ENCODE assay signal across 10 cellular contexts in the genomic region with DNA sequence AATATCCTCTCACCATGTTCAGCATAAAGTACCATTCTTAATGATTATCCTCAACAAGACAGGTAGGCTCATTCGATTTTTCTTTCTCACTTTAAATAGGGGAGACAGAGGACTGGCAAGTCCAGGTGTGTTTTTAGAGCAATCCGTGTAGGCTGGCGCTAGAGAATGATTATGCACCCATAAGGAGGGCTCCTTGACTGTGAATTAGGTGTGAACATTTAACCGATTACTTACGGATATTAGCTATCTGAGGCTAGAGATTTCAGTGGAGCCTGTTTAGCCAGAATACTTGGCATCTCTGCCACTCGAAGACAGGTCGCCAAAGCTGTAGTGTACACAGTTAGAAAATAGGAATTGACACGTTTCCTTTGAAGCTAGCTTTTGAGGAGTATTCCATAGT. TPM values are rescaled to one million over a fixed set of nuclear protein-coding genes. Genes with fewer than 3 reads are reported as not detected.
A peak's percentile ranks its signal among the peaks of the same experiment; 100 is the strongest.
DNase-seq lines count a peak whose midpoint lies in the region; ATAC-seq and TF ChIP-seq lines count a peak whose summit lies in the region.
"Had no signal": no experiment of that assay in that cellular context is flagged by ENCODE, and none has a peak within 500 bp of the region (broad histone marks: within the 10 kb centered on the region; RNA-seq: fewer than 3 reads in every experiment).

No MANE protein-coding gene starts in this region.

- H3K79me2 ChIP-seq in Loucy (ENCODE audit: insufficient read depth, low read length), result peaks cover 63% of the 10 kb centered on the region

- H3K36me3 ChIP-seq in Loucy (ENCODE audit: insufficient read depth, low read length), result peaks cover 9% of the 10 kb centered on the region; the same call in 1 of the 2 replicates

- H3F3A ChIP-seq in Loucy (ENCODE audit: low read depth), result no peaks in the 10 kb centered on the region

- no peak overlapping the region for H2AFZ ChIP-seq in Loucy (ENCODE audit: low read length)

- H3K9me3 ChIP-seq in Loucy (ENCODE audit: insufficient read depth, low read depth, low read length), result peaks cover 3% of the 10 kb centered on the region

- H3K36me3 Mint-ChIP-seq in CD14-positive monocyte (peaks cover 50 to 65% of the 10 kb centered on the region in 2 donors), neural crest cell (ENCODE audit: low read depth) (peaks cover 11% of the 10 kb centered on the region)
- peaks cover 27% of the 10 kb centered on the region for H3K36me3 Mint-ChIP-seq in central memory CD8-positive, alpha-beta T cell (ENCODE audit: insufficient read depth)

- H3K27me3 Mint-ChIP-seq in CD14-positive monocyte (ENCODE audit: low read depth in 3 of 3) (no peaks in the 10 kb centered on the region), neural crest cell (ENCODE audit: low read depth) (no peaks in the 10 kb centered on the region)
- no peaks in the 10 kb centered on the region for H3K27me3 Mint-ChIP-seq in central memory CD8-positive, alpha-beta T cell

- H4K20me1 ChIP-seq in Loucy (ENCODE audit: insufficient read depth, low read length, poor library complexity, severe bottlenecking), result peaks cover 16% of the 10 kb centered on the region

- no peaks in the 10 kb centered on the region for H3K9me2 ChIP-seq in Loucy (replicated peaks; ENCODE audit: low read depth, low read length)

- H3K4me1 Mint-ChIP-seq in CD14-positive monocyte, result peaks cover 64% of the 10 kb centered on the region
- peaks cover 47% of the 10 kb centered on the region for H3K4me1 Mint-ChIP-seq in central memory CD8-positive, alpha-beta T cell
- H3K4me1 Mint-ChIP-seq in neural crest cell, result peaks cover 57% of the 10 kb centered on the region

- DNase-seq in CD14-positive monocyte (ENCODE audit: low spot score) (no peak), neural crest cell (ENCODE audit: low read depth, low spot score) (no peak), T1000 (lab: John Stamatoyannopoulos, UW) (no peak), NCI-H2081 treated with DMSO at 0.1 percent for 48 hours (lab: John Stamatoyannopoulos, UW) (no peak), medulla oblongata (ENCODE audit: extremely low spot score) (no peak)
- DNase-seq in central memory CD8-positive, alpha-beta T cell (ENCODE audit: low spot score in 2 of 2), result no peak
- DNase-seq: cerebellar nuclear complex, T-helper 9 cell had no signal

- H3K4me3 ChIP-seq in Loucy (ENCODE audit: low read length, poor library complexity, severe bottlenecking), result peak overlapping the region; percentile 87

- H3K4me3 Mint-ChIP-seq in CD14-positive monocyte, result peak overlapping the region; percentile 89 to 94
- H3K4me3 Mint-ChIP-seq in central memory CD8-positive, alpha-beta T cell, result peak overlapping the region; percentile 84
- H3K4me3 Mint-ChIP-seq in neural crest cell, result peak overlapping the region; percentile 92

- H3K9ac ChIP-seq in Loucy (ENCODE audit: low read depth, low read length, poor library complexity, severe bottlenecking), result peak overlapping the region; percentile 66

- no peak for TF ChIP-seq CTCF in CD14-positive monocyte (IDR thresholded peaks at IDR 0.05)
- TF ChIP-seq CTCF in Loucy (conservative IDR thresholded peaks at IDR 0.05; ENCODE audit: low read length), result no peak
- TF ChIP-seq CTCF in neural crest cell (conservative IDR thresholded peaks at IDR 0.05), result no peak

- peak overlapping the region; percentile 71 for H3K4me2 ChIP-seq in Loucy (ENCODE audit: low read depth, low read length, poor library complexity, severe bottlenecking)

- no peaks in the 10 kb centered on the region for H3K27me3 ChIP-seq in Loucy (ENCODE audit: insufficient read depth, low read length, poor library complexity, severe bottlenecking)

- H3K9me3 Mint-ChIP-seq in CD14-positive monocyte (peaks cover 8 to 20% (median 17%) of the 10 kb centered on the region in 7 donors), neural crest cell (no peaks in the 10 kb centered on the region)
- peaks cover 3% of the 10 kb centered on the region for H3K9me3 Mint-ChIP-seq in central memory CD8-positive, alpha-beta T cell

- intact Hi-C loops in CD14-positive monocyte (cut with micrococcal nuclease), result loop anchor here (5.0 kb wide), 2 partner anchors 45 to 90 kb away; no protein-coding TSS in a partner anchor

- ATAC-seq in central memory CD8-positive, alpha-beta T cell (replicated peaks; ENCODE audit: extremely low read depth, poor library complexity, severe bottlenecking), result no peak
- no peak for ATAC-seq in GM21723 (IDR thresholded peaks at IDR 0.05; ENCODE audit: unreplicated experiment)

- H3K27ac Mint-ChIP-seq in CD14-positive monocyte, result peak overlapping the region in 2 of 7 donors; percentile 25 to 87
- no peak overlapping the region for H3K27ac Mint-ChIP-seq in central memory CD8-positive, alpha-beta T cell (ENCODE audit: low read depth)
- no peak overlapping the region for H3K27ac Mint-ChIP-seq in neural crest cell (ENCODE audit: unreplicated experiment)

- peaks cover 48% of the 10 kb centered on the region for H3K4me1 ChIP-seq in Loucy (ENCODE audit: insufficient read depth, low read length, poor library complexity, severe bottlenecking)

RNA-seq across cellular contexts. Expression of gene SEC14L1, which starts 1.9 kb away (rescaled TPM):
- polyA plus RNA-seq in CD14-positive monocyte, result 10 to 100 TPM; 34.1 to 43.2 TPM
- 108 TPM in 2 replicates for total RNA-seq in neural crest cell
